Comparison of ENCODE assay signal across 23 cellular contexts in the genomic region with DNA sequence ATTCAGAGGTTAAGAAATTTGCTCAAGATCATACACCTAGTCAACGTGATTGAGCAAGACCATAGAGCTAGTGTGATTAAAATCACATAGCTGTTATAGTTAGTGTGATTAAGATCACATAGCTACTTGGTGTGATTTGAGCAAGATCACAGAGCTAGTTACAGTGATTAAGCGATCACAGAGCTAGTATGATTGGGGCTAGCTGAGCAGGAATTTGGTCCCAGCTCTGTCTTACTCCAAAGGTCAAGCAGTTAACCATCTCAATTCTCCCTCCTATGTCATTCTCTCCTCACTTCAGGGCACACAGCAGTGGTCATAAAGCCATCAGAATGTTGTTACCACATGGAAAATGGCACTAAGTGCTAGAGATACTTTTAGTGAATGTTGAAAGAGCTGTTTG.
"Had no signal": no experiment of that assay in that cellular context is flagged by ENCODE, and none has a peak within 500 bp of the region (broad histone marks: within the 10 kb centered on the region; RNA-seq: fewer than 3 reads in every experiment).

No MANE protein-coding gene starts in this region.

- H3K79me2 ChIP-seq: hepatocyte had no signal

- H2AFZ ChIP-seq: hepatocyte had no signal

- FAIRE-seq: colon, endothelial cell of umbilical vein, frontal cortex, kidney had no signal

- H3K27ac ChIP-seq: coronary artery, esophagus muscularis mucosa, foreskin keratinocyte, gastroesophageal sphincter, heart left ventricle, left lung, lower lobe of right lung had no signal

- H3K4me1 ChIP-seq: heart left ventricle, left lung, lower lobe of right lung had no signal

- H3K27ac Mint-ChIP-seq: immature natural killer cell, memory B cell had no signal

- H3K4me3 ChIP-seq: coronary artery, dorsolateral prefrontal cortex, esophagus muscularis mucosa, gastroesophageal sphincter, heart left ventricle, hepatocyte, left lung, lower lobe of right lung had no signal

- H3K27me3 ChIP-seq: dorsolateral prefrontal cortex, esophagus muscularis mucosa, gastroesophageal sphincter, heart left ventricle, left lung had no signal

- DNase-seq: dermis blood vessel endothelial cell; dorsolateral prefrontal cortex; effector CD4-positive, alpha-beta T cell; effector memory CD4-positive, alpha-beta T cell; foreskin keratinocyte; heart left ventricle; hypothalamus; immature natural killer cell; islet precursor cell; kidney; kidney glomerular epithelial cell; left lung; left ventricle myocardium superior; lower lobe of right lung; midbrain had no signal

- H3K4me1 Mint-ChIP-seq: immature natural killer cell, memory B cell had no signal

- H3K36me3 Mint-ChIP-seq: immature natural killer cell, memory B cell had no signal

- ATAC-seq: foreskin keratinocyte, gastroesophageal sphincter, heart left ventricle, left lung, left ventricle myocardium superior, lower lobe of right lung had no signal

- H3K4me3 Mint-ChIP-seq: immature natural killer cell, memory B cell had no signal

- H3K36me3 ChIP-seq: esophagus muscularis mucosa, gastroesophageal sphincter, heart left ventricle, left lung, lower lobe of right lung had no signal

- H3K4me2 ChIP-seq: hepatocyte had no signal

- H3K9me3 ChIP-seq: esophagus muscularis mucosa, gastroesophageal sphincter, heart left ventricle, left lung, lower lobe of right lung had no signal
